In the genomic region with DNA sequence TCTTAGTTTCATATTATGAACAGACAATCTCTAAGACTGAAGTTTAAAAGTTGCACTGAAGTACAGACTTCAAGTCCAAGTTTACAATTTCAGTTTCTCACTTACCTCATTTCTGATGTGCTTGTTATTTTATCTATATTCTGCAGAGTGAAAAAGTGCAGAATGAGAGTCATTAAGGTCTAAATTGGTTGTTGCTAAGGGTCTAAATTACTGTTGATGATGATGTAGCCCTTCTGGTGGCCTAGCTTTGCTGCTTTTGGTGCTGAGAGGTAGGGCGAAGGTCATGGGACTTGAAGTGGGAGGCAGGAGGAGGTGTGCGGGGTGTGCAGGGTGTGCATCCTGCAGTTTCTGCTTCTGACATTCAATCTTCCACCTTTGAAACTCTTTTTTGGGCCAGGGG, we compare ENCODE assay signal across 2 cellular contexts.
TF ChIP-seq lines count a peak whose summit lies in the region.

No MANE protein-coding gene starts in this region.

TF ChIP-seq in IMR-90, 13 proteins besides CTCF, POLR2A, EP300 and RAD21:
- TF ChIP-seq FOS (IDR thresholded peaks at IDR 0.05; ENCODE audit: low read depth, low read length) (no peak), CEBPB (IDR thresholded peaks at IDR 0.05; ENCODE audit: low read depth, low read length) (no peak), CHD1 (IDR thresholded peaks at IDR 0.05; ENCODE audit: low read depth, low read length) (no peak), NFE2L2 (IDR thresholded peaks at IDR 0.05; ENCODE audit: low read depth, low read length) (no peak), RFX5 (IDR thresholded peaks at IDR 0.05; ENCODE audit: low read depth, low read length) (no peak), RCOR1 (IDR thresholded peaks at IDR 0.05; ENCODE audit: insufficient replicate concordance, low read length) (no peak), MAZ (IDR thresholded peaks at IDR 0.05; ENCODE audit: borderline replicate concordance, low read depth, low read length) (no peak)
- TF ChIP-seq, protein P1, sequence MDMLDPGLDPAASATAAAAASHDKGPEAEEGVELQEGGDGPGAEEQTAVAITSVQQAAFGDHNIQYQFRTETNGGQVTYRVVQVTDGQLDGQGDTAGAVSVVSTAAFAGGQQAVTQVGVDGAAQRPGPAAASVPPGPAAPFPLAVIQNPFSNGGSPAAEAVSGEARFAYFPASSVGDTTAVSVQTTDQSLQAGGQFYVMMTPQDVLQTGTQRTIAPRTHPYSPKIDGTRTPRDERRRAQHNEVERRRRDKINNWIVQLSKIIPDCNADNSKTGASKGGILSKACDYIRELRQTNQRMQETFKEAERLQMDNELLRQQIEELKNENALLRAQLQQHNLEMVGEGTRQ (IDR thresholded peaks at IDR 0.05; ENCODE audit: low read depth, low read length) = no peak
- TF ChIP-seq, protein P2, sequence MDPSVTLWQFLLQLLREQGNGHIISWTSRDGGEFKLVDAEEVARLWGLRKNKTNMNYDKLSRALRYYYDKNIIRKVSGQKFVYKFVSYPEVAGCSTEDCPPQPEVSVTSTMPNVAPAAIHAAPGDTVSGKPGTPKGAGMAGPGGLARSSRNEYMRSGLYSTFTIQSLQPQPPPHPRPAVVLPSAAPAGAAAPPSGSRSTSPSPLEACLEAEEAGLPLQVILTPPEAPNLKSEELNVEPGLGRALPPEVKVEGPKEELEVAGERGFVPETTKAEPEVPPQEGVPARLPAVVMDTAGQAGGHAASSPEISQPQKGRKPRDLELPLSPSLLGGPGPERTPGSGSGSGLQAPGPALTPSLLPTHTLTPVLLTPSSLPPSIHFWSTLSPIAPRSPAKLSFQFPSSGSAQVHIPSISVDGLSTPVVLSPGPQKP (IDR thresholded peaks at IDR 0.05; ENCODE audit: borderline replicate concordance, low read depth, low read length) = no peak

TF ChIP-seq in GM12878, 131 proteins besides CTCF, POLR2A, EP300 and RAD21 (continues in another document):
- TF ChIP-seq NFXL1 (IDR thresholded peaks at IDR 0.05; ENCODE audit: borderline replicate concordance) = no peak
- TF ChIP-seq ATF7 (IDR thresholded peaks at IDR 0.05; ENCODE audit: low read depth) = peak; percentile 89
- TF ChIP-seq IKZF1 (conservative IDR thresholded peaks at IDR 0.05) = peak; percentile 52
- no peak for TF ChIP-seq RCOR1 (conservative IDR thresholded peaks at IDR 0.05; ENCODE audit: low read depth, low read length)
- TF ChIP-seq, protein P3, sequence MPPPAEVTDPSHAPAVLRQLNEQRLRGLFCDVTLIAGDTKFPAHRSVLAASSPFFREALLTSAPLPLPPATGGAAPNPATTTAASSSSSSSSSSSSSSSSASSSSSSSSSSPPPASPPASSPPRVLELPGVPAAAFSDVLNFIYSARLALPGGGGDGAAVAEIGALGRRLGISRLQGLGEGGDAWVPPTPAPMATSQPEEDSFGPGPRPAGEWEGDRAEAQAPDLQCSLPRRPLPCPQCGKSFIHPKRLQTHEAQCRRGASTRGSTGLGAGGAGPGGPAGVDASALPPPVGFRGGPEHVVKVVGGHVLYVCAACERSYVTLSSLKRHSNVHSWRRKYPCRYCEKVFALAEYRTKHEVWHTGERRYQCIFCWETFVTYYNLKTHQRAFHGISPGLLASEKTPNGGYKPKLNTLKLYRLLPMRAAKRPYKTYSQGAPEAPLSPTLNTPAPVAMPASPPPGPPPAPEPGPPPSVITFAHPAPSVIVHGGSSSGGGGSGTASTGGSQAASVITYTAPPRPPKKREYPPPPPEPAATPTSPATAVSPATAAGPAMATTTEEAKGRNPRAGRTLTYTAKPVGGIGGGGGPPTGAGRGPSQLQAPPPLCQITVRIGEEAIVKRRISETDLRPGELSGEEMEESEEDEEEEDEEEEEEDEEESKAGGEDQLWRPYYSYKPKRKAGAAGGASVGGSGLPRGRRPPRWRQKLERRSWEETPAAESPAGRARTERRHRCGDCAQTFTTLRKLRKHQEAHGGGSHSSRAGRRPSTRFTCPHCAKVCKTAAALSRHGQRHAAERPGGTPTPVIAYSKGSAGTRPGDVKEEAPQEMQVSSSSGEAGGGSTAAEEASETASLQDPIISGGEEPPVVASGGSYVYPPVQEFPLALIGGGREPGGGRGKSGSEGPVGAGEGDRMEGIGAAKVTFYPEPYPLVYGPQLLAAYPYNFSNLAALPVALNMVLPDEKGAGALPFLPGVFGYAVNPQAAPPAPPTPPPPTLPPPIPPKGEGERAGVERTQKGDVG (CRISPR knock-in tag; IDR thresholded peaks at IDR 0.05) = no peak
- TF ChIP-seq, protein P4, sequence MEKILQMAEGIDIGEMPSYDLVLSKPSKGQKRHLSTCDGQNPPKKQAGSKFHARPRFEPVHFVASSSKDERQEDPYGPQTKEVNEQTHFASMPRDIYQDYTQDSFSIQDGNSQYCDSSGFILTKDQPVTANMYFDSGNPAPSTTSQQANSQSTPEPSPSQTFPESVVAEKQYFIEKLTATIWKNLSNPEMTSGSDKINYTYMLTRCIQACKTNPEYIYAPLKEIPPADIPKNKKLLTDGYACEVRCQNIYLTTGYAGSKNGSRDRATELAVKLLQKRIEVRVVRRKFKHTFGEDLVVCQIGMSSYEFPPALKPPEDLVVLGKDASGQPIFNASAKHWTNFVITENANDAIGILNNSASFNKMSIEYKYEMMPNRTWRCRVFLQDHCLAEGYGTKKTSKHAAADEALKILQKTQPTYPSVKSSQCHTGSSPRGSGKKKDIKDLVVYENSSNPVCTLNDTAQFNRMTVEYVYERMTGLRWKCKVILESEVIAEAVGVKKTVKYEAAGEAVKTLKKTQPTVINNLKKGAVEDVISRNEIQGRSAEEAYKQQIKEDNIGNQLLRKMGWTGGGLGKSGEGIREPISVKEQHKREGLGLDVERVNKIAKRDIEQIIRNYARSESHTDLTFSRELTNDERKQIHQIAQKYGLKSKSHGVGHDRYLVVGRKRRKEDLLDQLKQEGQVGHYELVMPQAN (conservative IDR thresholded peaks at IDR 0.05) = no peak
- TF ChIP-seq KAT2A (conservative IDR thresholded peaks at IDR 0.05; ENCODE audit: control insufficient read depth, low read depth, low read length) = no peak
- no peak for TF ChIP-seq NBN (IDR thresholded peaks at IDR 0.05)
- peak; percentile 72 for TF ChIP-seq NR2F1 (conservative IDR thresholded peaks at IDR 0.05)
- no peak for TF ChIP-seq PAX8 (IDR thresholded peaks at IDR 0.05)
- TF ChIP-seq FOXM1 (IDR thresholded peaks at IDR 0.05; ENCODE audit: low read depth, low read length) = no peak
- TF ChIP-seq YBX1 (IDR thresholded peaks at IDR 0.05) = no peak
- TF ChIP-seq SIX5 (IDR thresholded peaks at IDR 0.05; ENCODE audit: low read depth, low read length, severe bottlenecking) = no peak
- TF ChIP-seq, protein P5, sequence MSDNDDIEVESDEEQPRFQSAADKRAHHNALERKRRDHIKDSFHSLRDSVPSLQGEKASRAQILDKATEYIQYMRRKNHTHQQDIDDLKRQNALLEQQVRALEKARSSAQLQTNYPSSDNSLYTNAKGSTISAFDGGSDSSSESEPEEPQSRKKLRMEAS (IDR thresholded peaks at IDR 0.05; ENCODE audit: low read depth, low read length) = no peak
- TF ChIP-seq SRF (IDR thresholded peaks at IDR 0.05; ENCODE audit: low read depth in 2 of 2, low read length in 2 of 2) = no peak
- no peak for TF ChIP-seq MYB (IDR thresholded peaks at IDR 0.05; ENCODE audit: borderline replicate concordance, low read depth, low read length)
- TF ChIP-seq BHLHE40 (IDR thresholded peaks at IDR 0.05; ENCODE audit: borderline replicate concordance in 1 of 2, low read depth in 2 of 2, low read length in 1 of 2) = peak in 1 of 2 experiments; percentile 28; a peak in 1 of 4 replicates
- TF ChIP-seq TARDBP (IDR thresholded peaks at IDR 0.05; ENCODE audit: borderline replicate concordance) = no peak
- TF ChIP-seq ZNF384 (IDR thresholded peaks at IDR 0.05; ENCODE audit: borderline replicate concordance, low read depth, low read length) = no peak
- TF ChIP-seq, protein P6, sequence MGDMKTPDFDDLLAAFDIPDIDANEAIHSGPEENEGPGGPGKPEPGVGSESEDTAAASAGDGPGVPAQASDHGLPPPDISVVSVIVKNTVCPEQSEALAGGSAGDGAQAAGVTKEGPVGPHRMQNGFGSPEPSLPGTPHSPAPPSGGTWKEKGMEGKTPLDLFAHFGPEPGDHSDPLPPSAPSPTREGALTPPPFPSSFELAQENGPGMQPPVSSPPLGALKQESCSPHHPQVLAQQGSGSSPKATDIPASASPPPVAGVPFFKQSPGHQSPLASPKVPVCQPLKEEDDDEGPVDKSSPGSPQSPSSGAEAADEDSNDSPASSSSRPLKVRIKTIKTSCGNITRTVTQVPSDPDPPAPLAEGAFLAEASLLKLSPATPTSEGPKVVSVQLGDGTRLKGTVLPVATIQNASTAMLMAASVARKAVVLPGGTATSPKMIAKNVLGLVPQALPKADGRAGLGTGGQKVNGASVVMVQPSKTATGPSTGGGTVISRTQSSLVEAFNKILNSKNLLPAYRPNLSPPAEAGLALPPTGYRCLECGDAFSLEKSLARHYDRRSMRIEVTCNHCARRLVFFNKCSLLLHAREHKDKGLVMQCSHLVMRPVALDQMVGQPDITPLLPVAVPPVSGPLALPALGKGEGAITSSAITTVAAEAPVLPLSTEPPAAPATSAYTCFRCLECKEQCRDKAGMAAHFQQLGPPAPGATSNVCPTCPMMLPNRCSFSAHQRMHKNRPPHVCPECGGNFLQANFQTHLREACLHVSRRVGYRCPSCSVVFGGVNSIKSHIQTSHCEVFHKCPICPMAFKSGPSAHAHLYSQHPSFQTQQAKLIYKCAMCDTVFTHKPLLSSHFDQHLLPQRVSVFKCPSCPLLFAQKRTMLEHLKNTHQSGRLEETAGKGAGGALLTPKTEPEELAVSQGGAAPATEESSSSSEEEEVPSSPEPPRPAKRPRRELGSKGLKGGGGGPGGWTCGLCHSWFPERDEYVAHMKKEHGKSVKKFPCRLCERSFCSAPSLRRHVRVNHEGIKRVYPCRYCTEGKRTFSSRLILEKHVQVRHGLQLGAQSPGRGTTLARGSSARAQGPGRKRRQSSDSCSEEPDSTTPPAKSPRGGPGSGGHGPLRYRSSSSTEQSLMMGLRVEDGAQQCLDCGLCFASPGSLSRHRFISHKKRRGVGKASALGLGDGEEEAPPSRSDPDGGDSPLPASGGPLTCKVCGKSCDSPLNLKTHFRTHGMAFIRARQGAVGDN (IDR thresholded peaks at IDR 0.05) = no peak
- TF ChIP-seq IRF4 (IDR thresholded peaks at IDR 0.05; ENCODE audit: low read depth, low read length) = no peak
- no peak for TF ChIP-seq POLR2AphosphoS2 (IDR thresholded peaks at IDR 0.05; ENCODE audit: low read depth, low read length)
- TF ChIP-seq, protein P7, sequence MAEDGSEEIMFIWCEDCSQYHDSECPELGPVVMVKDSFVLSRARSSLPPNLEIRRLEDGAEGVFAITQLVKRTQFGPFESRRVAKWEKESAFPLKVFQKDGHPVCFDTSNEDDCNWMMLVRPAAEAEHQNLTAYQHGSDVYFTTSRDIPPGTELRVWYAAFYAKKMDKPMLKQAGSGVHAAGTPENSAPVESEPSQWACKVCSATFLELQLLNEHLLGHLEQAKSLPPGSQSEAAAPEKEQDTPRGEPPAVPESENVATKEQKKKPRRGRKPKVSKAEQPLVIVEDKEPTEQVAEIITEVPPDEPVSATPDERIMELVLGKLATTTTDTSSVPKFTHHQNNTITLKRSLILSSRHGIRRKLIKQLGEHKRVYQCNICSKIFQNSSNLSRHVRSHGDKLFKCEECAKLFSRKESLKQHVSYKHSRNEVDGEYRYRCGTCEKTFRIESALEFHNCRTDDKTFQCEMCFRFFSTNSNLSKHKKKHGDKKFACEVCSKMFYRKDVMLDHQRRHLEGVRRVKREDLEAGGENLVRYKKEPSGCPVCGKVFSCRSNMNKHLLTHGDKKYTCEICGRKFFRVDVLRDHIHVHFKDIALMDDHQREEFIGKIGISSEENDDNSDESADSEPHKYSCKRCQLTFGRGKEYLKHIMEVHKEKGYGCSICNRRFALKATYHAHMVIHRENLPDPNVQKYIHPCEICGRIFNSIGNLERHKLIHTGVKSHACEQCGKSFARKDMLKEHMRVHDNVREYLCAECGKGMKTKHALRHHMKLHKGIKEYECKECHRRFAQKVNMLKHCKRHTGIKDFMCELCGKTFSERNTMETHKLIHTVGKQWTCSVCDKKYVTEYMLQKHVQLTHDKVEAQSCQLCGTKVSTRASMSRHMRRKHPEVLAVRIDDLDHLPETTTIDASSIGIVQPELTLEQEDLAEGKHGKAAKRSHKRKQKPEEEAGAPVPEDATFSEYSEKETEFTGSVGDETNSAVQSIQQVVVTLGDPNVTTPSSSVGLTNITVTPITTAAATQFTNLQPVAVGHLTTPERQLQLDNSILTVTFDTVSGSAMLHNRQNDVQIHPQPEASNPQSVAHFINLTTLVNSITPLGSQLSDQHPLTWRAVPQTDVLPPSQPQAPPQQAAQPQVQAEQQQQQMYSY (CRISPR knock-in tag; IDR thresholded peaks at IDR 0.05) = no peak
- TF ChIP-seq, protein P8, sequence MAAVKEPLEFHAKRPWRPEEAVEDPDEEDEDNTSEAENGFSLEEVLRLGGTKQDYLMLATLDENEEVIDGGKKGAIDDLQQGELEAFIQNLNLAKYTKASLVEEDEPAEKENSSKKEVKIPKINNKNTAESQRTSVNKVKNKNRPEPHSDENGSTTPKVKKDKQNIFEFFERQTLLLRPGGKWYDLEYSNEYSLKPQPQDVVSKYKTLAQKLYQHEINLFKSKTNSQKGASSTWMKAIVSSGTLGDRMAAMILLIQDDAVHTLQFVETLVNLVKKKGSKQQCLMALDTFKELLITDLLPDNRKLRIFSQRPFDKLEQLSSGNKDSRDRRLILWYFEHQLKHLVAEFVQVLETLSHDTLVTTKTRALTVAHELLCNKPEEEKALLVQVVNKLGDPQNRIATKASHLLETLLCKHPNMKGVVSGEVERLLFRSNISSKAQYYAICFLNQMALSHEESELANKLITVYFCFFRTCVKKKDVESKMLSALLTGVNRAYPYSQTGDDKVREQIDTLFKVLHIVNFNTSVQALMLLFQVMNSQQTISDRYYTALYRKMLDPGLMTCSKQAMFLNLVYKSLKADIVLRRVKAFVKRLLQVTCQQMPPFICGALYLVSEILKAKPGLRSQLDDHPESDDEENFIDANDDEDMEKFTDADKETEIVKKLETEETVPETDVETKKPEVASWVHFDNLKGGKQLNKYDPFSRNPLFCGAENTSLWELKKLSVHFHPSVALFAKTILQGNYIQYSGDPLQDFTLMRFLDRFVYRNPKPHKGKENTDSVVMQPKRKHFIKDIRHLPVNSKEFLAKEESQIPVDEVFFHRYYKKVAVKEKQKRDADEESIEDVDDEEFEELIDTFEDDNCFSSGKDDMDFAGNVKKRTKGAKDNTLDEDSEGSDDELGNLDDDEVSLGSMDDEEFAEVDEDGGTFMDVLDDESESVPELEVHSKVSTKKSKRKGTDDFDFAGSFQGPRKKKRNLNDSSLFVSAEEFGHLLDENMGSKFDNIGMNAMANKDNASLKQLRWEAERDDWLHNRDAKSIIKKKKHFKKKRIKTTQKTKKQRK (IDR thresholded peaks at IDR 0.05; ENCODE audit: low read depth, low read length) = no peak
- TF ChIP-seq, protein P9, sequence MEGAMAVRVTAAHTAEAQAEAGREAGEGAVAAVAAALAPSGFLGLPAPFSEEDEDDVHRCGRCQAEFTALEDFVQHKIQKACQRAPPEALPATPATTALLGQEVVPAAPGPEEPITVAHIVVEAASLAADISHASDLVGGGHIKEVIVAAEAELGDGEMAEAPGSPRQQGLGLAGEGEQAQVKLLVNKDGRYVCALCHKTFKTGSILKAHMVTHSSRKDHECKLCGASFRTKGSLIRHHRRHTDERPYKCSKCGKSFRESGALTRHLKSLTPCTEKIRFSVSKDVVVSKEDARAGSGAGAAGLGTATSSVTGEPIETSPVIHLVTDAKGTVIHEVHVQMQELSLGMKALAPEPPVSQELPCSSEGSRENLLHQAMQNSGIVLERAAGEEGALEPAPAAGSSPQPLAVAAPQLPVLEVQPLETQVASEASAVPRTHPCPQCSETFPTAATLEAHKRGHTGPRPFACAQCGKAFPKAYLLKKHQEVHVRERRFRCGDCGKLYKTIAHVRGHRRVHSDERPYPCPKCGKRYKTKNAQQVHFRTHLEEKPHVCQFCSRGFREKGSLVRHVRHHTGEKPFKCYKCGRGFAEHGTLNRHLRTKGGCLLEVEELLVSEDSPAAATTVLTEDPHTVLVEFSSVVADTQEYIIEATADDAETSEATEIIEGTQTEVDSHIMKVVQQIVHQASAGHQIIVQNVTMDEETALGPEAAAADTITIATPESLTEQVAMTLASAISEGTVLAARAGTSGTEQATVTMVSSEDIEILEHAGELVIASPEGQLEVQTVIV (IDR thresholded peaks at IDR 0.05; ENCODE audit: borderline replicate concordance, partially characterized antibody) = no peak
- TF ChIP-seq MTA3 (IDR thresholded peaks at IDR 0.05; ENCODE audit: borderline replicate concordance, low read length) = no peak
- no peak for TF ChIP-seq ZZZ3 (IDR thresholded peaks at IDR 0.05; ENCODE audit: control insufficient read depth, insufficient read length, low read depth)
